ENCODE assay signal across 8 cellular contexts in genomic region chr16:30571444-30572322, GRCh38. TPM values are rescaled to one million over a fixed set of nuclear protein-coding genes. Genes with fewer than 3 reads are reported as not detected.
DNase-seq lines count a peak whose midpoint lies in the region; ATAC-seq, FAIRE-seq and TF ChIP-seq lines count a peak whose summit lies in the region.

Gene ZNF688 (minus strand): TSS chr16:30571714. CDS start chr16:30571629, 85 bp downstream.

- peak; percentile 93 for DNase-seq in AG09309 (ENCODE audit: low read depth)
- DNase-seq in NCI-H460 (ENCODE audit: extremely low read depth, low read depth) = peak; percentile 91
- peak; percentile 80 for DNase-seq in activated CD4-positive, CD25-positive, alpha-beta regulatory T cell treated with anti-CD3 and anti-CD28 coated beads, Interleukin-2, amount 50 U/mL, for 72 hours
- peak; percentile 97 for DNase-seq in cerebellum (ENCODE audit: low spot score)
- DNase-seq in kidney = peak; percentile 98
- peak; percentile 95 for DNase-seq in stimulated activated CD4-positive, alpha-beta T cell treated with anti-CD3 and anti-CD28 coated beads, Interleukin-15, amount 100 ng/mL, for 24 hours

- H3K9me3 ChIP-seq in kidney (ENCODE audit: control insufficient read depth in 1 of 2, low read length in 2 of 2) = no peaks in the 10 kb centered on the region

- H3K4me3 ChIP-seq in AG09309 (ENCODE audit: control insufficient read depth, low read depth, low read length) (peak within 1 kb of the TSS; percentile 67), kidney (ENCODE audit: low read length in 2 of 2) (peak within 1 kb of the TSS; percentile 89)

- H3K9ac ChIP-seq in kidney (ENCODE audit: low read length in 2 of 2) = peak within 1 kb of the TSS; percentile 92 to 97

- FAIRE-seq in kidney (lab: Jason Lieb, UNC) = peak; percentile 81

- no peaks in the 10 kb centered on the region for H3K36me3 ChIP-seq in kidney (ENCODE audit: control insufficient read depth in 1 of 2, insufficient read depth in 2 of 2, low read length in 2 of 2)

- H3K4me1 ChIP-seq in kidney (ENCODE audit: control insufficient read depth in 1 of 2, insufficient read depth in 1 of 2, low read depth in 1 of 2, low read length in 2 of 2) = peaks cover 4 to 13% of the 10 kb centered on the region in 2 donors

- H3K27ac ChIP-seq in kidney (ENCODE audit: low read depth in 2 of 2, low read length in 2 of 2) = peak within 1 kb of the TSS; percentile 98

- TF ChIP-seq CTCF in AG09309 (IDR thresholded peaks at IDR 0.05; ENCODE audit: control insufficient read depth, insufficient read depth, low read depth, low read length, missing control alignments) (no peak), kidney (IDR thresholded peaks at IDR 0.05; ENCODE audit: borderline replicate concordance, extremely low read depth, insufficient read depth) (no peak)

- ATAC-seq in GM19025 (IDR thresholded peaks at IDR 0.05; ENCODE audit: low read depth, unreplicated experiment) (peak; percentile 65), HG03342 (IDR thresholded peaks at IDR 0.05; ENCODE audit: unreplicated experiment) (peak; percentile 61)

- intact Hi-C loops in kidney (cut with DNase I) = no loop called here

RNA-seq across cellular contexts. Expression of gene ZNF688, which starts in this region (rescaled TPM):
- total RNA-seq in NCI-H460 (2014; rRNA removed; shearing (Covaris generic)) = 5.8 and 7.7 TPM in 2 replicates
- 6.5 and 12.5 TPM in 2 replicates for polyA plus RNA-seq in NCI-H460 (2014; cell fraction: nucleus; rRNA removed)
- total RNA-seq in cerebellum (8.7 TPM), kidney (16.7 TPM)
- polyA plus RNA-seq in kidney (ENCODE audit: insufficient read depth, low read depth, low replicate concordance) = 32.7 TPM

Comparison
In these comparisons a context has a peak if more than half of its experiments do, and no peak if none do; other contexts are left out.
1. Peak in every context shown above with its lines: DNase-seq, ATAC-seq, H3K4me3 ChIP-seq and H3K27ac ChIP-seq.